ENCODE assay signal across 12 cellular contexts in genomic region chr18:70469916-70470315, GRCh38.
DNase-seq lines count a peak whose midpoint lies in the region; ATAC-seq and TF ChIP-seq lines count a peak whose summit lies in the region.
"Had no signal": no experiment of that assay in that cellular context is flagged by ENCODE, and none has a peak within 500 bp of the region (broad histone marks: within the 10 kb centered on the region; RNA-seq: fewer than 3 reads in every experiment).

No MANE protein-coding gene starts in this region.

- DNase-seq in NCI-H345 (lab: John Stamatoyannopoulos, UW) = peak; percentile 14
- DNase-seq in NCI-H345 treated with DMSO at 0.1 percent for 48 hours (lab: John Stamatoyannopoulos, UW; ENCODE audit: unreplicated experiment) = no peak
- peak; percentile 24 for DNase-seq in RPMI7951 (ENCODE audit: low read depth)
- DNase-seq in fibroblast of pulmonary artery (ENCODE audit: low read depth) = peak; percentile 63
- DNase-seq in smooth muscle cell (lab: John Stamatoyannopoulos, UW; ENCODE audit: unreplicated experiment) = no peak
- no peak for DNase-seq in SKM-1 (lab: John Stamatoyannopoulos, UW; ENCODE audit: unreplicated experiment)
- DNase-seq: ACHN; activated CD4-positive, CD25-positive, alpha-beta regulatory T cell treated with anti-CD3 and anti-CD28 coated beads, Interleukin-2, amount 50 U/mL, for 72 hours; lower lobe of right lung had no signal

- no peaks in the 10 kb centered on the region for H3K27me3 ChIP-seq in smooth muscle cell (ENCODE audit: low read depth)

- H3K9ac ChIP-seq in smooth muscle cell (ENCODE audit: low read depth) = no peak overlapping the region

- WGBS in smooth muscle cell (ENCODE audit: low lambda C conversion rate) = 36% methylated on average over 5 of the region's 5 CpGs

- H3K4me2 ChIP-seq in smooth muscle cell = no peak overlapping the region

- H3K4me1 ChIP-seq in smooth muscle cell (ENCODE audit: low read depth) = no peaks in the 10 kb centered on the region
- H3K4me1 ChIP-seq: lower lobe of right lung, prostate gland had no signal

- no peak for TF ChIP-seq CTCF in fibroblast of pulmonary artery (IDR thresholded peaks at IDR 0.05; ENCODE audit: low read length, missing control alignments)
- no peak for TF ChIP-seq CTCF in smooth muscle cell (IDR thresholded peaks at IDR 0.05; ENCODE audit: borderline replicate concordance, insufficient read depth, poor library complexity, severe bottlenecking)

- no peaks in the 10 kb centered on the region for H3K36me3 ChIP-seq in smooth muscle cell (ENCODE audit: low read depth)
- H3K36me3 ChIP-seq: lower lobe of right lung, prostate gland had no signal

- H4K20me1 ChIP-seq in smooth muscle cell (ENCODE audit: low read depth) = no peaks in the 10 kb centered on the region

- H3F3A ChIP-seq in smooth muscle cell (ENCODE audit: low read depth) = no peaks in the 10 kb centered on the region

- H2AFZ ChIP-seq in smooth muscle cell (ENCODE audit: low read depth) = peak overlapping the region; percentile 5

- no peaks in the 10 kb centered on the region for H3K9me3 ChIP-seq in smooth muscle cell (replicated peaks; ENCODE audit: low read depth)
- H3K9me3 ChIP-seq: lower lobe of right lung, prostate gland had no signal

- H3K4me3 ChIP-seq in fibroblast of pulmonary artery (replicated peaks; ENCODE audit: low read depth, low read length) = no peak overlapping the region
- H3K4me3 ChIP-seq in smooth muscle cell = no peak overlapping the region
- H3K4me3 ChIP-seq: lower lobe of right lung, prostate gland had no signal

- H3K79me2 ChIP-seq in smooth muscle cell (ENCODE audit: low read depth) = no peaks in the 10 kb centered on the region

- ATAC-seq in GM19324 (IDR thresholded peaks at IDR 0.05; ENCODE audit: low FRiP score, unreplicated experiment) = no peak
- ATAC-seq in HG02798 (IDR thresholded peaks at IDR 0.05; ENCODE audit: poor library complexity, unreplicated experiment) = no peak

- H3K27ac ChIP-seq in smooth muscle cell (ENCODE audit: low read depth) = no peak overlapping the region
- H3K27ac ChIP-seq: lower lobe of right lung, prostate gland had no signal

Comparison
In these comparisons a context has a peak if more than half of its experiments do, and no peak if none do; other contexts are left out.
1. DNase-seq: peak in NCI-H345 (single experiment), RPMI7951 (single experiment) and fibroblast of pulmonary artery (single experiment); none in NCI-H345 treated with DMSO at 0.1 percent for 48 hours (single experiment), smooth muscle cell (single experiment) and SKM-1 (single experiment).